8 cellular contexts compared by ENCODE assay signal in the genomic region with DNA sequence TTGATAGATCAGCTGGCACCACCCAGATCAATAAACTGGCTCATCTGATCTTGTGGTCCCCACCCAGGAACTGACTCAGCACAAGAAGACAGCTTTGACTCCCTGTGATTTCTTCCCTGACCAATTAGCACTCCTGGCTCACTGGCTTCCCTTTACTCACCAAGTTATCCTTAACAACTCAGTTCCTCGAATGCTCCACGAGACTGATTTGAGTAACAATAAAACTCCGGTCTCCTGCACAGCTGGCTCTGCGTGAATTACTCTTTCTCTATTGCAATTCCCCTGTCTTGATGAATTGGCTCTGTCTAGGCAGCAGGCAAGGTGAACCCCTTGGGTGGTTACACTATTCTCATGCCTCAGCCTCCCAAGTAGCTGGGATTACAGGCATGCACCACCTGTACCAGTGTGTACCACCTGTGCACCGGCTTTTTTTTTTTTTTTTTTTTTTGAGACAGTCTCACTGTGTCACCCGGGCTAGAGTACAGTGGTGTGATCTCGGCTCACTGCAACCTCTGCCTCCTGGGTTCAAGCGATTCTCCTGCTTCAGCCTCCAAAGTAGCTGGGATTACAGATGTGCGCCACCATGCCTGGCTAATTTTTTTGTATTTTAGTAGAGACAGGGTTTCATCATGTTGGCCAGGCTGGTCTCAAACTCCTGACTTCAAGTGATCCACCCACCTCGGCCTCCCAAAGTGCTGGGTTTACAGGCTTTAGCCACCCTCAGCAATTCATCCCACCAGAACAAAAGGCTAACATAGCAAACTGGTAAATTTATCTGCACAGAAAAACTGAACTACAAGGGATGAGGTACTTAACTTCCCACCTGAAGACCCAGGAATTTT. TPM values are rescaled to one million over a fixed set of nuclear protein-coding genes. Genes with fewer than 3 reads are reported as not detected.
A peak's percentile ranks its signal among the peaks of the same experiment; 100 is the strongest.
DNase-seq lines count a peak whose midpoint lies in the region; ATAC-seq and TF ChIP-seq lines count a peak whose summit lies in the region.
"Not testable (repeated sequence)": the region's sequence is repeated elsewhere in the genome, so short reads cannot be mapped to it uniquely, and the experiment has no call there.

No MANE protein-coding gene starts in this region.

- H3K36me3 ChIP-seq in CD8-positive, alpha-beta T cell (ENCODE audit: insufficient read depth, low read length); colonic mucosa; iPS-18a (ENCODE audit: control insufficient read depth, low read depth, low read length); subcutaneous abdominal adipose tissue (ENCODE audit: control insufficient read depth in 5 of 5, insufficient read depth in 5 of 5, low read length in 5 of 5): not testable (repeated sequence)

- not testable (repeated sequence) for H3K27me3 ChIP-seq in CD8-positive, alpha-beta T cell (ENCODE audit: insufficient read depth, low read length); colonic mucosa; iPS-18a (ENCODE audit: control insufficient read depth, insufficient read depth, low read length); subcutaneous abdominal adipose tissue (ENCODE audit: control insufficient read depth in 5 of 5, insufficient read depth in 4 of 5, low read length in 5 of 5)

- H3K4me1 ChIP-seq in CD8-positive, alpha-beta T cell (ENCODE audit: insufficient read depth, low read length); colonic mucosa; iPS-18a (ENCODE audit: control insufficient read depth, low read depth, low read length); subcutaneous abdominal adipose tissue (ENCODE audit: control insufficient read depth in 5 of 5, insufficient read depth in 5 of 5, low read length in 5 of 5): not testable (repeated sequence)

- intact Hi-C loops in CD8-positive, alpha-beta T cell (cut with DNase I, micrococcal nuclease) = loop anchor here (2.0 to 10.0 kb wide), 3 partner anchors 35 to 323 kb away; partner anchors contain the start of genes RAD51C (in 1 of the 2) and TEX14 (in 1 of the 2)
- intact Hi-C loops in colonic mucosa (cut with DNase I) = not testable (repeated sequence)

- H3K27ac Mint-ChIP-seq in CD8-positive, alpha-beta T cell = peak overlapping the region; percentile 100
- peak overlapping the region; percentile 100 for H3K27ac Mint-ChIP-seq in activated T-cell treated with anti-CD3 and anti-CD28 coated beads, Interleukin-2, amount 50 U/mL, for 72 hours
- not testable (repeated sequence) for H3K27ac Mint-ChIP-seq in neural crest cell (ENCODE audit: unreplicated experiment)

- CTCF ChIA-PET in CD8-positive, alpha-beta T cell (lab: Charles Lee) = not testable (repeated sequence)
- CTCF ChIA-PET in RWPE1 (lab: Yijun Ruan, JAX) = interaction anchor here (0.7 kb wide), 1 partner anchor 342 kb away, joined by 3 read pairs; no protein-coding TSS in a partner anchor

- not testable (repeated sequence) for TF ChIP-seq CTCF in CD8-positive, alpha-beta T cell (IDR thresholded peaks at IDR 0.05); RWPE1 (conservative IDR thresholded peaks at IDR 0.05; ENCODE audit: low read depth); colonic mucosa (IDR thresholded peaks at IDR 0.05); neural crest cell (conservative IDR thresholded peaks at IDR 0.05)

- ATAC-seq in CD8-positive, alpha-beta T cell = not testable (repeated sequence)
- peak; percentile 19 for ATAC-seq in HG03457 (IDR thresholded peaks at IDR 0.05; ENCODE audit: unreplicated experiment)
- peak; percentile 46 to 50 for ATAC-seq in activated T-cell treated with anti-CD3 and anti-CD28 coated beads, Interleukin-2, amount 50 U/mL, for 72 hours (replicated peaks in 1 of 2)

- H3K4me1 Mint-ChIP-seq in CD8-positive, alpha-beta T cell (ENCODE audit: low read depth) = peaks cover 17% of the 10 kb centered on the region
- H3K4me1 Mint-ChIP-seq in activated T-cell treated with anti-CD3 and anti-CD28 coated beads, Interleukin-2, amount 50 U/mL, for 72 hours (ENCODE audit: low read depth) = peaks cover 24% of the 10 kb centered on the region
- peaks cover 15% of the 10 kb centered on the region for H3K4me1 Mint-ChIP-seq in neural crest cell

- POLR2A ChIA-PET in CD8-positive, alpha-beta T cell (lab: Charles Lee) = interaction anchor here (3.2 kb wide), 1 partner anchor 27 kb away, joined by 20 read pairs; no protein-coding TSS in a partner anchor
- POLR2A ChIA-PET in RWPE1 (lab: Yijun Ruan, JAX; ENCODE audit: low non-redundant PET) = interaction anchor here (0.7 kb wide), 1 partner anchor 32 kb away, joined by 3 read pairs; no protein-coding TSS in a partner anchor

- H3K9me3 Mint-ChIP-seq in CD8-positive, alpha-beta T cell; activated T-cell treated with anti-CD3 and anti-CD28 coated beads, Interleukin-2, amount 50 U/mL, for 72 hours; neural crest cell: not testable (repeated sequence)

- peak overlapping the region; percentile 77 for H3K4me3 Mint-ChIP-seq in CD8-positive, alpha-beta T cell
- H3K4me3 Mint-ChIP-seq in activated T-cell treated with anti-CD3 and anti-CD28 coated beads, Interleukin-2, amount 50 U/mL, for 72 hours = peak overlapping the region; percentile 14 to 89
- H3K4me3 Mint-ChIP-seq in neural crest cell = peak overlapping the region; percentile 92

- peak overlapping the region; percentile 41 for H3K4me3 ChIP-seq in CD8-positive, alpha-beta T cell (ENCODE audit: low read depth, low read length)
- not testable (repeated sequence) for H3K4me3 ChIP-seq in colonic mucosa
- peak overlapping the region; percentile 22 for H3K4me3 ChIP-seq in iPS-18a (ENCODE audit: low read length)
- peak overlapping the region in 2 of 5 donors; percentile 38 to 70 for H3K4me3 ChIP-seq in subcutaneous abdominal adipose tissue (ENCODE audit: low read depth in 1 of 5, low read length in 5 of 5)

- H3K9me3 ChIP-seq in CD8-positive, alpha-beta T cell (ENCODE audit: low read length); colonic mucosa; iPS-18a (ENCODE audit: control insufficient read depth, low read depth, low read length); subcutaneous abdominal adipose tissue (ENCODE audit: control insufficient read depth in 5 of 5, low read length in 5 of 5): not testable (repeated sequence)

- not testable (repeated sequence) for H3K36me3 Mint-ChIP-seq in CD8-positive, alpha-beta T cell; activated T-cell treated with anti-CD3 and anti-CD28 coated beads, Interleukin-2, amount 50 U/mL, for 72 hours (ENCODE audit: insufficient read depth in 2 of 2); neural crest cell (ENCODE audit: low read depth)

- peak overlapping the region; percentile 96 for H3K27ac ChIP-seq in CD8-positive, alpha-beta T cell (ENCODE audit: low read depth, low read length)
- 0 out of 2 replicates have a peak overlapping the region, but pooled peaks have one; percentile 14 for H3K27ac ChIP-seq in RWPE1
- peak overlapping the region; percentile 69 for H3K27ac ChIP-seq in colonic mucosa
- H3K27ac ChIP-seq in iPS-18a (ENCODE audit: low read length) = peak overlapping the region; percentile 34
- peak overlapping the region; percentile 85 for H3K27ac ChIP-seq in subcutaneous abdominal adipose tissue (ENCODE audit: low read depth, low read length)

- H3K9ac ChIP-seq in colonic mucosa (ENCODE audit: low read depth in 2 of 2, low read length in 2 of 2) (peak overlapping the region in 1 of 2 donors; percentile 81), iPS-18a (ENCODE audit: low read length) (peak overlapping the region; percentile 46)
- not testable (repeated sequence) for H3K9ac ChIP-seq in subcutaneous abdominal adipose tissue (ENCODE audit: low read length in 5 of 5)

- not testable (repeated sequence) for H3K27me3 Mint-ChIP-seq in CD8-positive, alpha-beta T cell (ENCODE audit: low read depth); activated T-cell treated with anti-CD3 and anti-CD28 coated beads, Interleukin-2, amount 50 U/mL, for 72 hours (ENCODE audit: low read depth); neural crest cell (ENCODE audit: low read depth)

- DNase-seq in CD8-positive, alpha-beta T cell; RWPE1 (ENCODE audit: low spot score); colonic mucosa: not testable (repeated sequence)
- peak; percentile 53 to 69 for DNase-seq in activated T-cell treated with anti-CD3 and anti-CD28 coated beads, Interleukin-2, amount 50 U/mL, for 72 hours
- DNase-seq in neural crest cell (ENCODE audit: low read depth, low spot score) = peak; percentile 8

RNA-seq across cellular contexts. Expression of gene TEX14, which starts 33.7 kb away (rescaled TPM):
- 1 to 10 TPM in 1 of 2 experiments, under 1 TPM in 1; 0.94 to 1.3 TPM for total RNA-seq in CD8-positive, alpha-beta T cell
- total RNA-seq in activated T-cell treated with anti-CD3 and anti-CD28 coated beads, Interleukin-2, amount 50 U/mL, for 72 hours = under 1 TPM; 0.46 to 0.84 TPM
- total RNA-seq in colonic mucosa = under 1 TPM in 1 of 2 donors, not detected in 1; 0.10 TPM
- total RNA-seq in neural crest cell = 0.21 and 0.48 TPM in 2 replicates

RNA-seq across cellular contexts. Expression of gene RAD51C, which starts 34.2 kb away (rescaled TPM):
- 10 to 100 TPM in 1 of 2 experiments, 1 to 10 TPM in 1; 10.0 to 10.7 TPM for total RNA-seq in CD8-positive, alpha-beta T cell
- total RNA-seq in activated T-cell treated with anti-CD3 and anti-CD28 coated beads, Interleukin-2, amount 50 U/mL, for 72 hours = 100 to 1,000 TPM in 1 of 2 donors, 10 to 100 TPM in 1; 81.2 to 105 TPM
- total RNA-seq in colonic mucosa (10 to 100 TPM; 13.2 to 20.2 TPM), neural crest cell (48.7 and 49.5 TPM in 2 replicates)

Comparison
In these comparisons a context has a peak if more than half of its experiments do, and no peak if none do; other contexts are left out.
1. H3K27ac ChIP-seq: peak in every context shown above with its lines; median percentile 96 in CD8-positive, alpha-beta T cell; 85 in subcutaneous abdominal adipose tissue; 69 in colonic mucosa; 34 in iPS-18a; 14 in RWPE1.